Comparison of ENCODE assay signal across 21 cellular contexts in genomic region chr17:14318109-14318905, GRCh38. TPM values are rescaled to one million over a fixed set of nuclear protein-coding genes. Genes with fewer than 3 reads are reported as not detected.
DNase-seq lines count a peak whose midpoint lies in the region; ATAC-seq and TF ChIP-seq lines count a peak whose summit lies in the region.
"Had no signal": no experiment of that assay in that cellular context is flagged by ENCODE, and none has a peak within 500 bp of the region (broad histone marks: within the 10 kb centered on the region; RNA-seq: fewer than 3 reads in every experiment).

No MANE protein-coding gene starts in this region.

- intact Hi-C loops in stomach (cut with DNase I; ENCODE audit: low total_unique reads), result no loop called here

- H3K36me3 ChIP-seq in BLaER1 (peaks cover 44% of the 10 kb centered on the region), stomach (no peaks in the 10 kb centered on the region)
- H3K36me3 ChIP-seq: gastroesophageal sphincter, sigmoid colon had no signal

- no peaks in the 10 kb centered on the region for H3K9me3 Mint-ChIP-seq in activated T-helper 17 cell treated with anti-CD3 and anti-CD28 coated beads, Interleukin-2, amount 50 U/mL, for 72 hours
- H3K9me3 Mint-ChIP-seq in natural killer cell treated with Interleukin-12 subunit alpha and Interleukin-12 subunit beta and Interleukin-15 and Interleukin-18, amount 100 ng/mL, for 72 hours, result no peaks in the 10 kb centered on the region

- ATAC-seq in activated T-helper 17 cell treated with anti-CD3 and anti-CD28 coated beads, Interleukin-2, amount 50 U/mL, for 72 hours (replicated peaks), result no peak
- no peak for ATAC-seq in natural killer cell treated with Interleukin-12 subunit alpha and Interleukin-12 subunit beta and Interleukin-15 and Interleukin-18, amount 100 ng/mL, for 72 hours
- ATAC-seq: activated CD4-positive, CD25-positive, alpha-beta regulatory T cell treated with anti-CD3 and anti-CD28 coated beads, Interleukin-2, amount 50 U/mL, for 24 hours; gastroesophageal sphincter; left colon had no signal

- CTCF ChIA-PET in AG04450 (lab: Charles Lee), result interaction anchor here (0.9 to 1.3 kb wide), 4 partner anchors 9 to 838 kb away, joined by 3 to 6 read pairs (median 4); no protein-coding TSS in a partner anchor

- H3K4me3 ChIP-seq in AG04450 (ENCODE audit: low read depth, low read length) (no peak overlapping the region), BLaER1 (peak overlapping the region; percentile 28; the same call in 1 of the 2 replicates), stomach (no peak overlapping the region)
- H3K4me3 ChIP-seq: dorsolateral prefrontal cortex, gastroesophageal sphincter, sigmoid colon, SJCRH30 had no signal

- peak overlapping the region; percentile 77 for H3K9ac ChIP-seq in BLaER1

- POLR2A ChIA-PET in AG04450 (lab: Yijun Ruan, JAX), result no interaction called here

- TF ChIP-seq CTCF in AG04450 (IDR thresholded peaks at IDR 0.05; ENCODE audit: low read depth, low read length) (no peak), stomach (IDR thresholded peaks at IDR 0.05) (no peak)

- H3K4me1 Mint-ChIP-seq in activated T-helper 17 cell treated with anti-CD3 and anti-CD28 coated beads, Interleukin-2, amount 50 U/mL, for 72 hours, result peaks cover 45% of the 10 kb centered on the region
- H3K4me1 Mint-ChIP-seq in natural killer cell treated with Interleukin-12 subunit alpha and Interleukin-12 subunit beta and Interleukin-15 and Interleukin-18, amount 100 ng/mL, for 72 hours (ENCODE audit: low read depth in 2 of 2), result peaks cover 56 to 64% of the 10 kb centered on the region in 2 donors

- no peaks in the 10 kb centered on the region for H4K20me1 ChIP-seq in BLaER1

- 73 to 86% (median 77%) methylated on average over 12 of the region's 12 CpGs for WGBS in stomach, 5 donors

- TF ChIP-seq EP300 in stomach (IDR thresholded peaks at IDR 0.05), result no peak

- H3K4me3 Mint-ChIP-seq in activated T-helper 17 cell treated with anti-CD3 and anti-CD28 coated beads, Interleukin-2, amount 50 U/mL, for 72 hours, result peak overlapping the region; percentile 39
- H3K4me3 Mint-ChIP-seq in natural killer cell treated with Interleukin-12 subunit alpha and Interleukin-12 subunit beta and Interleukin-15 and Interleukin-18, amount 100 ng/mL, for 72 hours, result peak overlapping the region; percentile 36

- H3K4me1 ChIP-seq in BLaER1 (peaks cover 94% of the 10 kb centered on the region), stomach (peaks cover 0 to 6% (median 0%) of the 10 kb centered on the region in 4 donors)
- H3K4me1 ChIP-seq: gastroesophageal sphincter, sigmoid colon, SJCRH30 had no signal

- TF ChIP-seq POLR2A in stomach (IDR thresholded peaks at IDR 0.05), result no peak

- no peak overlapping the region for H3K27ac Mint-ChIP-seq in activated T-helper 17 cell treated with anti-CD3 and anti-CD28 coated beads, Interleukin-2, amount 50 U/mL, for 72 hours
- peak overlapping the region; percentile 39 to 47 for H3K27ac Mint-ChIP-seq in natural killer cell treated with Interleukin-12 subunit alpha and Interleukin-12 subunit beta and Interleukin-15 and Interleukin-18, amount 100 ng/mL, for 72 hours

- H3K36me3 Mint-ChIP-seq in activated T-helper 17 cell treated with anti-CD3 and anti-CD28 coated beads, Interleukin-2, amount 50 U/mL, for 72 hours (ENCODE audit: low read depth), result peaks cover 31% of the 10 kb centered on the region
- H3K36me3 Mint-ChIP-seq in natural killer cell treated with Interleukin-12 subunit alpha and Interleukin-12 subunit beta and Interleukin-15 and Interleukin-18, amount 100 ng/mL, for 72 hours, result peaks cover 2% of the 10 kb centered on the region

- H3K27ac ChIP-seq in AG04450 (ENCODE audit: low read depth, low read length) (peak overlapping the region; percentile 11), BLaER1 (peak overlapping the region; percentile 93), stomach (no peak overlapping the region)
- H3K27ac ChIP-seq: gastroesophageal sphincter, sigmoid colon, SJCRH30 had no signal

- no peaks in the 10 kb centered on the region for H3K27me3 Mint-ChIP-seq in activated T-helper 17 cell treated with anti-CD3 and anti-CD28 coated beads, Interleukin-2, amount 50 U/mL, for 72 hours
- no peaks in the 10 kb centered on the region for H3K27me3 Mint-ChIP-seq in natural killer cell treated with Interleukin-12 subunit alpha and Interleukin-12 subunit beta and Interleukin-15 and Interleukin-18, amount 100 ng/mL, for 72 hours

- H3K27me3 ChIP-seq in AG04450 (ENCODE audit: control insufficient read depth, insufficient read depth, low read length), result no peaks in the 10 kb centered on the region
- no peaks in the 10 kb centered on the region for H3K27me3 ChIP-seq in BLaER1
- peaks cover 0 to 29% (median 0%) of the 10 kb centered on the region in 3 donors for H3K27me3 ChIP-seq in stomach
- H3K27me3 ChIP-seq: SJCRH30 had no signal

- DNase-seq in AG04450 (ENCODE audit: low read depth, low spot score), result no peak
- peak; percentile 28 for DNase-seq in natural killer cell treated with Interleukin-12 subunit alpha and Interleukin-12 subunit beta and Interleukin-15 and Interleukin-18, amount 100 ng/mL, for 72 hours (ENCODE audit: low spot score)
- DNase-seq in DMS153 treated with DMSO at 0.1 percent for 48 hours (lab: John Stamatoyannopoulos, UW; ENCODE audit: unreplicated experiment), result no peak
- no peak for DNase-seq in stomach
- DNase-seq in C1 segment of cervical spinal cord (lab: John Stamatoyannopoulos, UW), result no peak
- DNase-seq: activated CD8-positive, alpha-beta memory T cell treated with anti-CD3 and anti-CD28 coated beads, Interleukin-2, amount 50 U/mL, for 4 hours; DMS153; dorsolateral prefrontal cortex; left colon; midbrain; NCI-H1105 treated with DMSO at 0.1 percent for 48 hours; NCI-H774; sigmoid colon; SJCRH30; stimulated activated CD4-positive, alpha-beta T cell treated with anti-CD3 and anti-CD28 coated beads, Interleukin-2, amount 100 ng/mL, for 48 hours; substantia nigra; T1000 had no signal

- no peaks in the 10 kb centered on the region for H3K9me3 ChIP-seq in AG04450 (ENCODE audit: control insufficient read depth, insufficient read depth, low read length)
- H3K9me3 ChIP-seq in BLaER1, result peaks cover 9% of the 10 kb centered on the region
- no peaks in the 10 kb centered on the region for H3K9me3 ChIP-seq in stomach
- H3K9me3 ChIP-seq: gastroesophageal sphincter, sigmoid colon, SJCRH30 had no signal

- peak overlapping the region; percentile 89 for H3K4me2 ChIP-seq in BLaER1

RNA-seq across cellular contexts. Expression of gene HS3ST3B1, which starts 17.4 kb away (rescaled TPM):
- polyA plus RNA-seq in AG04450 (2011; rRNA removed), result 9.6 and 10.3 TPM in 2 replicates
- 23.7 and 27.6 TPM in 2 replicates for polyA minus RNA-seq in AG04450 (2011; rRNA and poly(A)+ RNA removed)
- 10 to 100 TPM; 10.7 to 14.5 TPM for total RNA-seq in activated T-helper 17 cell treated with anti-CD3 and anti-CD28 coated beads, Interleukin-2, amount 50 U/mL, for 72 hours
- total RNA-seq in natural killer cell treated with Interleukin-12 subunit alpha and Interleukin-12 subunit beta and Interleukin-15 and Interleukin-18, amount 100 ng/mL, for 72 hours, result 10 to 100 TPM; 13.2 to 22.0 TPM
- 1 to 10 TPM in 3 of 5 donors, not detected in 2; 1.7 to 3.6 (median 2.6) TPM for total RNA-seq in stomach
- polyA plus RNA-seq in stomach, result 1 to 10 TPM in 2 of 3 donors, under 1 TPM in 1; 0.81 to 1.5 (median 1.2) TPM

Comparison
In these comparisons a context has a peak if more than half of its experiments do, and no peak if none do; other contexts are left out.
1. H3K27ac ChIP-seq: peak in AG04450 (single experiment) and BLaER1 (single experiment); none in stomach (0 of 5).